Comparison of ENCODE assay signal across 13 cellular contexts in genomic region chr12:113485330-113485729, GRCh38. TPM values are rescaled to one million over a fixed set of nuclear protein-coding genes. Genes with fewer than 3 reads are reported as not detected.
DNase-seq lines count a peak whose midpoint lies in the region; ATAC-seq and TF ChIP-seq lines count a peak whose summit lies in the region.
"Had no signal": no experiment of that assay in that cellular context is flagged by ENCODE, and none has a peak within 500 bp of the region (broad histone marks: within the 10 kb centered on the region; RNA-seq: fewer than 3 reads in every experiment).

No MANE protein-coding gene starts in this region.

- no peak overlapping the region for H2AK5ac ChIP-seq in H9 (ENCODE audit: insufficient read length, low read length)

- no peak overlapping the region for H3K18ac ChIP-seq in H9 (ENCODE audit: insufficient read length, low read depth, low read length)

- H3K36me3 ChIP-seq in BLaER1: no peaks in the 10 kb centered on the region

- no peak overlapping the region for H2BK120ac ChIP-seq in H9 (ENCODE audit: low read depth, low read length, poor library complexity, severe bottlenecking)

- H2AFZ ChIP-seq in H9 (ENCODE audit: low read length): no peak overlapping the region

- no peaks in the 10 kb centered on the region; the same call in 1 of the 2 replicates for H4K20me1 ChIP-seq in BLaER1
- no peaks in the 10 kb centered on the region for H4K20me1 ChIP-seq in H9 (ENCODE audit: control insufficient read depth, insufficient read depth, insufficient read length)

- peaks cover 97% of the 10 kb centered on the region for H3K27me3 Mint-ChIP-seq in H9 (ENCODE audit: low read depth)

- ATAC-seq in GM19023 (IDR thresholded peaks at IDR 0.05; ENCODE audit: unreplicated experiment): no peak
- ATAC-seq: GM12878 had no signal

- H2BK20ac ChIP-seq in H9 (ENCODE audit: low read depth, low read length, poor library complexity, severe bottlenecking): no peak overlapping the region

- H3K9ac ChIP-seq in BLaER1: no peak overlapping the region
- H3K9ac ChIP-seq in H9 (ENCODE audit: extremely low read depth, insufficient read length, low read length): no peak overlapping the region

- H2BK12ac ChIP-seq in H9 (ENCODE audit: insufficient read length, low read depth, low read length): no peak overlapping the region

- DNase-seq in H9 (peak; percentile 89), ecto neural progenitor cell (ENCODE audit: low spot score) (peak; percentile 72), iPS-NIHi7 (ENCODE audit: extremely low spot score) (peak; percentile 81), NCI-H1694 treated with DMSO at 0.1 percent for 48 hours (lab: John Stamatoyannopoulos, UW) (no peak)
- DNase-seq in activated CD8-positive, alpha-beta memory T cell treated with anti-CD3 and anti-CD28 coated beads for 24 hours: no peak
- DNase-seq: CD4-positive, CD25-positive, alpha-beta regulatory T cell; HFFc6 had no signal

- H3K27ac ChIP-seq in BLaER1 (no peak overlapping the region), H9 (ENCODE audit: insufficient read length, low read depth, low read length) (no peak overlapping the region)
- H3K27ac ChIP-seq: 22Rv1 had no signal

- no peak for TF ChIP-seq CTCF in H9 (conservative IDR thresholded peaks at IDR 0.05)

- H3K23me2 ChIP-seq in H9 (ENCODE audit: insufficient read length, low read depth, low read length, poor library complexity, severe bottlenecking): no peaks in the 10 kb centered on the region

- no peaks in the 10 kb centered on the region for H3K79me1 ChIP-seq in H9 (ENCODE audit: insufficient read depth, low read depth, low read length, poor library complexity, severe bottlenecking)

- no CpG with 5 or more reads among the region's 2 CpGs for whole genome bisulfite sequencing in H9 (ENCODE audit: extremely low coverage, insufficient read length, low lambda C conversion rate)

- peaks cover 0 to 8% (median 0%) of the 10 kb centered on the region in 3 experiments; a peak in 1 of 7 replicates for H3K36me3 Mint-ChIP-seq in H9 (ENCODE audit: insufficient read depth in 1 of 3, low read depth in 3 of 3)
- H3K36me3 Mint-ChIP-seq: CD4-positive, CD25-positive, alpha-beta regulatory T cell had no signal

- no peak overlapping the region for H4K8ac ChIP-seq in H9 (replicated peaks; ENCODE audit: insufficient read length, low read depth, low read length)

- H3K4me1 ChIP-seq in BLaER1 (peaks cover 9% of the 10 kb centered on the region), H9 (ENCODE audit: insufficient read depth, low read length) (peaks cover 4% of the 10 kb centered on the region; the same call in 1 of the 2 replicates)

- no peak overlapping the region for H3K23ac ChIP-seq in H9 (ENCODE audit: insufficient read length, low read depth, low read length)

- no peak overlapping the region for H3K56ac ChIP-seq in H9 (ENCODE audit: insufficient read length, low read depth, low read length)

- H3K4me3 ChIP-seq in BLaER1: no peak overlapping the region
- H3K4me3 ChIP-seq: GM12878 had no signal

- no peaks in the 10 kb centered on the region for H3K9me3 ChIP-seq in BLaER1
- H3K9me3 ChIP-seq in H9 (ENCODE audit: control insufficient read depth, low read depth, low read length): no peaks in the 10 kb centered on the region

- H3K27ac Mint-ChIP-seq in H9: no peak overlapping the region
- H3K27ac Mint-ChIP-seq: CD4-positive, CD25-positive, alpha-beta regulatory T cell; HFFc6 had no signal

- no peak overlapping the region for H2BK15ac ChIP-seq in H9 (ENCODE audit: low read depth, low read length)

- no peaks in the 10 kb centered on the region; a peak in 2 of 5 replicates for H3K9me3 Mint-ChIP-seq in H9

- H3K4me2 ChIP-seq in BLaER1 (peak overlapping the region; percentile 39; the same call in 1 of the 2 replicates), H9 (ENCODE audit: insufficient read depth, insufficient read length, low read length) (no peak overlapping the region)

- H3K4me1 Mint-ChIP-seq in H9: peaks cover 49 to 62% of the 10 kb centered on the region in 2 experiments
- H3K4me1 Mint-ChIP-seq: CD4-positive, CD25-positive, alpha-beta regulatory T cell had no signal

- no peak overlapping the region for H3T11ph ChIP-seq in H9 (ENCODE audit: low read length)

- H3K4ac ChIP-seq in H9 (ENCODE audit: low read depth, low read length): no peak overlapping the region

- H4K91ac ChIP-seq in H9 (ENCODE audit: insufficient read length, low read depth, low read length): no peak overlapping the region

- H4K5ac ChIP-seq in H9 (ENCODE audit: insufficient read length, low read depth, low read length): no peak overlapping the region

- H2BK5ac ChIP-seq in H9 (ENCODE audit: insufficient read length, low read length): no peak overlapping the region

- H3K27me3 ChIP-seq in BLaER1 (peaks cover 13% of the 10 kb centered on the region), H9 (ENCODE audit: insufficient read depth, low read length) (peaks cover 15% of the 10 kb centered on the region; the same call in 1 of the 2 replicates)

- no peaks in the 10 kb centered on the region for H3K79me2 ChIP-seq in H9 (ENCODE audit: insufficient read depth, low read length)

- H3K4me3 Mint-ChIP-seq in H9: no peak overlapping the region; a peak in 2 of 5 replicates
- H3K4me3 Mint-ChIP-seq: CD4-positive, CD25-positive, alpha-beta regulatory T cell; HFFc6 had no signal

- H3K14ac ChIP-seq in H9 (ENCODE audit: insufficient read depth, low read length): no peak overlapping the region

RNA-seq across cellular contexts. Expression of gene LHX5, which starts 13.7 kb away (rescaled TPM):
- 1.9 and 2.1 TPM in 2 replicates for total RNA-seq in H9 (2021)
- total RNA-seq: A673; CD4-positive, CD25-positive, alpha-beta regulatory T cell; G401; GM12878; HFFc6 had no signal

Comparison
In these comparisons a context has a peak if more than half of its experiments do, and no peak if none do; other contexts are left out.
1. DNase-seq: peak in H9 (single experiment), ecto neural progenitor cell (single experiment) and iPS-NIHi7 (single experiment); none in NCI-H1694 treated with DMSO at 0.1 percent for 48 hours (single experiment) and activated CD8-positive, alpha-beta memory T cell treated with anti-CD3 and anti-CD28 coated beads for 24 hours (single experiment).